ENCODE assay signal across 2 cellular contexts in genomic region chr4:76211769-76212168, GRCh38.
TF ChIP-seq lines count a peak whose summit lies in the region.

No MANE protein-coding gene starts in this region.

TF ChIP-seq in SK-N-SH, 30 proteins besides CTCF, POLR2A, EP300 and RAD21 (continued from another document):
- TF ChIP-seq REST (IDR thresholded peaks at IDR 0.05; ENCODE audit: low read depth, low read length) (no peak), MAX (IDR thresholded peaks at IDR 0.05; ENCODE audit: low read depth) (no peak), NRF1 (IDR thresholded peaks at IDR 0.05; ENCODE audit: low read depth, low read length) (no peak), RFX5 (IDR thresholded peaks at IDR 0.05; ENCODE audit: low read length) (no peak), SIN3A (IDR thresholded peaks at IDR 0.05; ENCODE audit: borderline replicate concordance, low read depth, low read length) (no peak), USF1 (IDR thresholded peaks at IDR 0.05; ENCODE audit: borderline replicate concordance, low read depth) (no peak), SMC3 (IDR thresholded peaks at IDR 0.05; ENCODE audit: low read depth, low read length) (no peak), ELF1 (IDR thresholded peaks at IDR 0.05) (no peak), GATA2 (CRISPR knock-in tag; IDR thresholded peaks at IDR 0.05) (no peak), CHD2 (IDR thresholded peaks at IDR 0.05; ENCODE audit: low read length, partially characterized antibody) (no peak), FOSL2 (IDR thresholded peaks at IDR 0.05; ENCODE audit: borderline replicate concordance, low read depth) (no peak)

TF ChIP-seq in SK-N-SH treated with all-trans-retinoic acid at 6 μM for 48 hours, 23 proteins besides CTCF, POLR2A, EP300 and RAD21 (continued from another document):
- TF ChIP-seq POU6F1 (CRISPR knock-in tag; IDR thresholded peaks at IDR 0.05; ENCODE audit: borderline replicate concordance, low read depth), result no peak
